ENCODE assay signal across 8 cellular contexts in the genomic region with DNA sequence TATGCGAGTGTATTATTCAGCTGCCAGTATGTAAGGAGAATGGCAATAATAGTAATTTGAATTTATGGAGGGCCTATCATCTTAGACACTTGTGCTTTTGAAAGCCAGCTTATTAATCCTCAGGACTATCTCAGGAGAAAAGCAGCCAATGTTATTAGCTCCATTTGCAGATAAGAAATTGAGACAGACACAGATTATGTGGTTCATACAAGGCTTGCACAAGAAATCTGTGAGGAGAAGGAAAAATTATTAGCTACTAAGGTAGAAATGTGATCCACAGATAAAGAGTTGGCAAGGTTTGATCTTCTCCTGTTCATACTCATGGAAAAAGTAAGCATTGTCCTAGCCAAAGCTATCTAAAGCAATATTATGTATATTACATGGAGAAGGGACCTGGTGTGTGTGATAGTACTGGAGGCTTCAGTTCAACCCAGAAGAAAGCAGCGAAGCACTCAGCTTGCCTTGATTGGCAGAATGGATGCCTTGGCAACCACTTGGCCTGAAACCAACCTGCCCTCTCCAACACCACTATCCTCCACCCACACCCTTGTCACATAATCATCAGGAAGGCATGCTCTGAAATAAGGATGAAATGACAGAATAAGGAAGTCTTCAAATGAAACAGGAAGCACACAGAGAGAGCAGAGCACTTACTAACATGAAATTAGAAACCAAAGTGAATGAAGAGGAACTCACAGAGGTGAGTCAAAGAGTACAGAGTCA. TPM values are rescaled to one million over a fixed set of nuclear protein-coding genes. Genes with fewer than 3 reads are reported as not detected.
A peak's percentile ranks its signal among the peaks of the same experiment; 100 is the strongest.
DNase-seq lines count a peak whose midpoint lies in the region; ATAC-seq and TF ChIP-seq lines count a peak whose summit lies in the region.

No MANE protein-coding gene starts in this region.

- no peak overlapping the region for H3K9ac ChIP-seq in Loucy (ENCODE audit: low read depth, low read length, poor library complexity, severe bottlenecking)

- no peak overlapping the region for H2AFZ ChIP-seq in Loucy (ENCODE audit: low read length)

- ATAC-seq in activated T-cell treated with anti-CD3 and anti-CD28 coated beads, Interleukin-2, amount 50 U/mL, for 4 hours: peak; percentile 40 to 41
- ATAC-seq in HG02571 (IDR thresholded peaks at IDR 0.05; ENCODE audit: unreplicated experiment): peak; percentile 76

- no peaks in the 10 kb centered on the region for H3K9me2 ChIP-seq in Loucy (replicated peaks; ENCODE audit: low read depth, low read length)

- H3K79me2 ChIP-seq in Loucy (ENCODE audit: insufficient read depth, low read length): no peaks in the 10 kb centered on the region

- H3K4me3 ChIP-seq in Loucy (ENCODE audit: low read length, poor library complexity, severe bottlenecking) (peak overlapping the region; percentile 1), stomach (no peak overlapping the region)

- peak overlapping the region; percentile 33 for H3K4me2 ChIP-seq in Loucy (ENCODE audit: low read depth, low read length, poor library complexity, severe bottlenecking)

- no peak for TF ChIP-seq POLR2A in stomach (IDR thresholded peaks at IDR 0.05)

- H3K4me1 ChIP-seq in Loucy (ENCODE audit: insufficient read depth, low read length, poor library complexity, severe bottlenecking) (peaks cover 28% of the 10 kb centered on the region), stomach (peaks cover 0 to 33% (median 11%) of the 10 kb centered on the region in 4 donors)

- TF ChIP-seq CTCF in Loucy (conservative IDR thresholded peaks at IDR 0.05; ENCODE audit: low read length) (no peak), stomach (IDR thresholded peaks at IDR 0.05) (no peak)

- peak overlapping the region in 1 of 5 donors; percentile 48 for H3K27ac ChIP-seq in stomach

- H3K4me1 Mint-ChIP-seq in activated T-cell treated with anti-CD3 and anti-CD28 coated beads, Interleukin-2, amount 50 U/mL, for 4 hours (ENCODE audit: low read depth): peaks cover 8% of the 10 kb centered on the region

- no peak for DNase-seq in activated T-cell treated with anti-CD3 and anti-CD28 coated beads, Interleukin-2, amount 50 U/mL, for 4 hours
- DNase-seq in activated T-cell treated with anti-CD3 and anti-CD28 coated beads for 4 hours (no peak), SKM-1 (lab: John Stamatoyannopoulos, UW; ENCODE audit: unreplicated experiment) (peak; percentile 92), head of caudate nucleus (peak in 31 of 42 donors; percentile 7 to 69 (median 37)), stomach (peak; percentile 34)
- no peak for DNase-seq in stimulated activated CD4-positive, alpha-beta T cell treated with anti-CD3 and anti-CD28 coated beads, Interleukin-4, amount 100 ng/mL, for 4 hours

- H3K4me3 Mint-ChIP-seq in activated T-cell treated with anti-CD3 and anti-CD28 coated beads, Interleukin-2, amount 50 U/mL, for 4 hours: no peak overlapping the region

- no peaks in the 10 kb centered on the region for H3K36me3 Mint-ChIP-seq in activated T-cell treated with anti-CD3 and anti-CD28 coated beads, Interleukin-2, amount 50 U/mL, for 4 hours (ENCODE audit: insufficient read depth)

- no peak for TF ChIP-seq EP300 in stomach (IDR thresholded peaks at IDR 0.05)

- no peaks in the 10 kb centered on the region for H3K9me3 Mint-ChIP-seq in activated T-cell treated with anti-CD3 and anti-CD28 coated beads, Interleukin-2, amount 50 U/mL, for 4 hours

- H3K27me3 ChIP-seq in Loucy (ENCODE audit: insufficient read depth, low read length, poor library complexity, severe bottlenecking) (no peaks in the 10 kb centered on the region), stomach (no peaks in the 10 kb centered on the region)

- no peaks in the 10 kb centered on the region; the same call in 1 of the 2 replicates for H3F3A ChIP-seq in Loucy (ENCODE audit: low read depth)

- H4K20me1 ChIP-seq in Loucy (ENCODE audit: insufficient read depth, low read length, poor library complexity, severe bottlenecking): no peaks in the 10 kb centered on the region

- intact Hi-C loops in head of caudate nucleus (cut with DNase I): no loop called here
- intact Hi-C loops in stomach (cut with DNase I; ENCODE audit: low total_unique reads): no loop called here

- no peaks in the 10 kb centered on the region for H3K9me3 ChIP-seq in Loucy (ENCODE audit: insufficient read depth, low read depth, low read length)
- H3K9me3 ChIP-seq in stomach: no peaks in the 10 kb centered on the region

- H3K36me3 ChIP-seq in Loucy (ENCODE audit: insufficient read depth, low read length) (no peaks in the 10 kb centered on the region), stomach (no peaks in the 10 kb centered on the region)

- 59 to 71% (median 69%) methylated on average over 2 of the region's 2 CpGs for WGBS in stomach, 5 donors

- no peaks in the 10 kb centered on the region for H3K27me3 Mint-ChIP-seq in activated T-cell treated with anti-CD3 and anti-CD28 coated beads, Interleukin-2, amount 50 U/mL, for 4 hours (ENCODE audit: low read depth)

RNA-seq across cellular contexts. Expression of gene MACC1, which starts 18.0 kb away (rescaled TPM):
- under 1 TPM; 0.19 to 0.34 (median 0.23) TPM for total RNA-seq in activated T-cell treated with anti-CD3 and anti-CD28 coated beads, Interleukin-2, amount 50 U/mL, for 4 hours
- 10 to 100 TPM in 2 of 5 donors, 1 to 10 TPM in 2, not detected in 1; 2.0 to 41.7 (median 14.5) TPM for total RNA-seq in stomach
- 1 to 10 TPM in 2 of 3 donors, under 1 TPM in 1; 0.76 to 2.2 (median 1.4) TPM for polyA plus RNA-seq in stomach

Comparison
In these comparisons a context has a peak if more than half of its experiments do, and no peak if none do; other contexts are left out.
1. DNase-seq: peak in SKM-1 (single experiment), head of caudate nucleus (31 of 42) and stomach (single experiment); none in activated T-cell treated with anti-CD3 and anti-CD28 coated beads, Interleukin-2, amount 50 U/mL, for 4 hours (single experiment), activated T-cell treated with anti-CD3 and anti-CD28 coated beads for 4 hours (single experiment) and stimulated activated CD4-positive, alpha-beta T cell treated with anti-CD3 and anti-CD28 coated beads, Interleukin-4, amount 100 ng/mL, for 4 hours (0 of 2).